ENCODE assay signal across 10 cellular contexts in the genomic region with DNA sequence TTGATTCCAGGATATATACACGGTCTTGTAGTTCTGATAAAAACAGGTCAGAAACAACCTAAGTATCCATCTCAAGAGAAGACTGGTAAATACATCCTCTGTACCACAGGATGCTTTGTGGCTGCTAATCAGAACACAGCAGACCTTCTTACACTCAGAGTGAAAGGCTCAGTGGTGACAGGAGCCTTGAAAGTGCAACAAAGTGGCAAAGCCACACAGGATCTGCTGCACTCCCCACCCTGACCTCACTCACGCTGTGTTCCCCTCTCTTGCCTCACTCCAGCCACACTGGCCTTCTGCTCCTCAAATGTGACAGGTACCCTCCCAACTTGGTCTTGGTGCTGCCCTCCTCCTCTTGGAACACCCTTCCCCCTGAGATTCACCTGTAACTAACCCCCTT.
DNase-seq lines count a peak whose midpoint lies in the region; ATAC-seq and TF ChIP-seq lines count a peak whose summit lies in the region.
"Had no signal": no experiment of that assay in that cellular context is flagged by ENCODE, and none has a peak within 500 bp of the region (broad histone marks: within the 10 kb centered on the region; RNA-seq: fewer than 3 reads in every experiment).

No MANE protein-coding gene starts in this region.

- no peaks in the 10 kb centered on the region for H3K79me2 ChIP-seq in osteoblast (ENCODE audit: insufficient read depth, low read length)

- H3K27ac ChIP-seq in caudate nucleus (ENCODE audit: low read depth, low read length) = no peak overlapping the region
- no peak overlapping the region for H3K27ac ChIP-seq in osteoblast (ENCODE audit: low read depth, low read length)
- H3K27ac ChIP-seq: HL-60 had no signal

- no peaks in the 10 kb centered on the region for H3K4me1 ChIP-seq in osteoblast (ENCODE audit: insufficient read depth, low read length)

- no peak overlapping the region for H3K4me3 ChIP-seq in osteoblast (ENCODE audit: insufficient read depth, low read length)

- H3K4me3 Mint-ChIP-seq in activated T-cell treated with anti-CD3 and anti-CD28 coated beads, Interleukin-2, amount 50 U/mL, for 24 hours = no peak overlapping the region

- H3K9me3 ChIP-seq in osteoblast (ENCODE audit: low read depth, low read length) = no peaks in the 10 kb centered on the region

- H3K27ac Mint-ChIP-seq in activated T-cell treated with anti-CD3 and anti-CD28 coated beads, Interleukin-2, amount 50 U/mL, for 24 hours = no peak overlapping the region

- no peaks in the 10 kb centered on the region for H4K20me1 ChIP-seq in osteoblast (ENCODE audit: insufficient read depth, low read length)

- no peak for TF ChIP-seq CTCF in osteoblast (IDR thresholded peaks at IDR 0.05; ENCODE audit: extremely low read depth, low read depth, low read length)

- no peaks in the 10 kb centered on the region for H3K27me3 ChIP-seq in osteoblast (ENCODE audit: insufficient read depth, low read length)

- no peaks in the 10 kb centered on the region for H3K27me3 Mint-ChIP-seq in activated T-cell treated with anti-CD3 and anti-CD28 coated beads, Interleukin-2, amount 50 U/mL, for 24 hours

- peak; percentile 67 for ATAC-seq in GM19372 (IDR thresholded peaks at IDR 0.05; ENCODE audit: low read depth, unreplicated experiment)
- ATAC-seq in HG03039 (IDR thresholded peaks at IDR 0.05; ENCODE audit: unreplicated experiment) = peak; percentile 98
- ATAC-seq: sciatic nerve had no signal

- no peaks in the 10 kb centered on the region for H3K9me3 Mint-ChIP-seq in activated T-cell treated with anti-CD3 and anti-CD28 coated beads, Interleukin-2, amount 50 U/mL, for 24 hours

- no peak overlapping the region for H2AFZ ChIP-seq in osteoblast (ENCODE audit: low read length)

- H3K36me3 ChIP-seq in osteoblast (ENCODE audit: insufficient read depth, low read length) = no peaks in the 10 kb centered on the region

- peak; percentile 44 for DNase-seq in activated T-cell treated with anti-CD3 and anti-CD28 coated beads, Interleukin-2, amount 50 U/mL, for 24 hours
- peak; percentile 1 to 10 for DNase-seq in stimulated activated CD8-positive, alpha-beta memory T cell treated with anti-CD3 and anti-CD28 coated beads, Interleukin-4, amount 100 ng/mL, for 1 hour (ENCODE audit: low read depth in 2 of 2, low spot score in 1 of 2)
- no peak for DNase-seq in caudate nucleus (lab: John Stamatoyannopoulos, UW)
- no peak for DNase-seq in SW 1271 (lab: John Stamatoyannopoulos, UW)
- no peak for DNase-seq in H4 (ENCODE audit: low spot score)
- DNase-seq in osteoblast (ENCODE audit: insufficient read length, low spot score, missing footprints) = no peak

- peaks cover 17% of the 10 kb centered on the region for H3K4me1 Mint-ChIP-seq in activated T-cell treated with anti-CD3 and anti-CD28 coated beads, Interleukin-2, amount 50 U/mL, for 24 hours (ENCODE audit: low read depth)

- H3K4me2 ChIP-seq in osteoblast (ENCODE audit: insufficient read depth, low read length) = no peak overlapping the region

- H3K36me3 Mint-ChIP-seq in activated T-cell treated with anti-CD3 and anti-CD28 coated beads, Interleukin-2, amount 50 U/mL, for 24 hours (ENCODE audit: low read depth) = no peaks in the 10 kb centered on the region

Comparison
In these comparisons a context has a peak if more than half of its experiments do, and no peak if none do; other contexts are left out.
1. DNase-seq: peak in activated T-cell treated with anti-CD3 and anti-CD28 coated beads, Interleukin-2, amount 50 U/mL, for 24 hours (single experiment) and stimulated activated CD8-positive, alpha-beta memory T cell treated with anti-CD3 and anti-CD28 coated beads, Interleukin-4, amount 100 ng/mL, for 1 hour (2 of 2); none in caudate nucleus (0 of 61), SW 1271 (0 of 2), H4 (single experiment) and osteoblast (single experiment).